In the genomic region with DNA sequence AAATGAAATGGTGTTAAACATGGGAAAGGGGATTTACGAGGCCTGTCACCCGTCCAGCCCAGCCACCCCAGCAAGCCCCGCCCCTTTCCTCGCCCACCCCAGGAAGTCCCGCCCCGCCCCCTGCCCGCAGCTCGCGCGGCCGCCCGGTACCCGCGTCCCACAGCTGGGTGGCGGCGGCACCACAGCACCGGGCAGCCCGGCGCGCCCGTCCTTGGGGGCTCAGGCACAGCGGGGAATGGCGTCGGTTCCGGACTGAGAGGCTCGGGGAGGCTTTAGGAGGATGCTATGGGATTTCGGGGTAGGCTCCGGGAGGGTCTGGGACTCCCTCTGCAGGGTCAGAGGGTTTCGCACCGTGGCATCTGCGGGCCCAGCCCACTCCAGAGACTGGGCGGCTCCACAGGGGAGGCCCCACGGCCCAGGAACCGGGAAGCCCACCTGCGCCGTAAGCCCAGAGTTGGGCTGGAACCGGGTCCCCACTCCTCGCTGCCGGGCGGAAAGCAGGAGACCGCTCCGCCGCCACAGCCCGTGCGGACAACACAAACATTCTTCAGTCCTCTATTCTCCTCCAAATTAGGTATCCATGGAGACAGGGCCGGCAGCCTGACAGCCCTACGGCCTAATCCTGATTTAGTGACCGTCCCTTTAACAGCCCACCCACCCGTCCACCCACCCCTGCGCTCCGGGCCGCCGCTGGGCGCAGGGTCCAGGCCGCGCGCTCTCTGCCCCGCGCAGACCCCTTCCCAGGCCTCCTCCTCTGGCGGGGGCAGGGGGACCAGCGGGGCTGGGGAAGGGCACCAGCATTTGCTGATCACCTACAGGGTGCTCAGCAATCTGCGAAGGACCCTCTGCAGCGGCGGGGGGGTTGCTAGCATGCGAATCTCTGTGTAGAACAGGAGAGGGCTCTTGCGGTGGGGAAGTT, we compare ENCODE assay signal across 1 cellular context.
A peak's percentile ranks its signal among the peaks of the same experiment; 100 is the strongest.
TF ChIP-seq lines count a peak whose summit lies in the region.

No MANE protein-coding gene starts in this region.

TF ChIP-seq in HEK293, 187 proteins besides CTCF, POLR2A, EP300 and RAD21 (continued from another document):
- TF ChIP-seq SP3 (tag by site-specific recombination; IDR thresholded peaks at IDR 0.05) (peak; percentile 75), ZIC2 (tag by site-specific recombination; IDR thresholded peaks at IDR 0.05) (peak; percentile 77), KLF16 (tag by site-specific recombination; IDR thresholded peaks at IDR 0.05) (0 out of 2 replicates have a peak, but pooled peaks have one; percentile 16), ZNF600 (tag by site-specific recombination; IDR thresholded peaks at IDR 0.05) (peak; percentile 35; the same call in 1 of the 2 replicates), GLIS2 (tag by site-specific recombination; IDR thresholded peaks at IDR 0.05) (peak; percentile 83), ZNF175 (tag by site-specific recombination; IDR thresholded peaks at IDR 0.05) (no peak), ZBTB26 (tag by site-specific recombination; optimal IDR thresholded peaks at IDR 0.05) (peak; percentile 63)
